ENCODE assay signal across 1 cellular context in genomic region chr16:1347962-1348361, GRCh38.
TF ChIP-seq lines count a peak whose summit lies in the region.

No MANE protein-coding gene starts in this region.

TF ChIP-seq in HepG2, 621 proteins besides CTCF, POLR2A, EP300 and RAD21:
- TF ChIP-seq POGK (CRISPR knock-in tag; conservative IDR thresholded peaks at IDR 0.05) (no peak), ZMAT3 (CRISPR knock-in tag; conservative IDR thresholded peaks at IDR 0.05) (no peak), RBFOX2 (IDR thresholded peaks at IDR 0.05; ENCODE audit: low read depth, low read length) (peak; percentile 56), MTF1 (CRISPR knock-in tag; IDR thresholded peaks at IDR 0.05) (no peak), AGO2 (optimal IDR thresholded peaks at IDR 0.05; ENCODE audit: low read depth, low read length) (peak; percentile 33)
